In genomic region chr3:101484805-101485620, GRCh38 we compare ENCODE assay signal across 12 cellular contexts. TPM values are rescaled to one million over a fixed set of nuclear protein-coding genes. Genes with fewer than 3 reads are reported as not detected.
DNase-seq lines count a peak whose midpoint lies in the region; ATAC-seq and TF ChIP-seq lines count a peak whose summit lies in the region.
"Had no signal": no experiment of that assay in that cellular context is flagged by ENCODE, and none has a peak within 500 bp of the region (broad histone marks: within the 10 kb centered on the region; RNA-seq: fewer than 3 reads in every experiment).

No MANE protein-coding gene starts in this region.

- TF ChIP-seq CTCF in AG04449 (IDR thresholded peaks at IDR 0.05; ENCODE audit: insufficient read depth, low read length, missing control alignments) (no peak), H9 (conservative IDR thresholded peaks at IDR 0.05) (no peak), hepatocyte (IDR thresholded peaks at IDR 0.05; ENCODE audit: poor library complexity) (no peak), upper lobe of right lung (IDR thresholded peaks at IDR 0.05) (no peak), prostate gland (IDR thresholded peaks at IDR 0.05) (no peak)

- POLR2A ChIA-PET in AG04449 (lab: Yijun Ruan, JAX), result no interaction called here

- no CpG with 5 or more reads among the region's 8 CpGs for WGBS in H9 (ENCODE audit: extremely low coverage, insufficient read length, low lambda C conversion rate)
- WGBS in hepatocyte (ENCODE audit: low lambda C conversion rate, missing lambda C conversion rate), result 89% methylated on average over 8 of the region's 8 CpGs
- WGBS in prostate gland, result 91% methylated on average over 8 of the region's 8 CpGs

- H3K4me1 ChIP-seq in H9 (ENCODE audit: insufficient read depth, low read length) (no peaks in the 10 kb centered on the region; the same call in 1 of the 2 replicates), hepatocyte (ENCODE audit: insufficient read depth) (no peaks in the 10 kb centered on the region), upper lobe of right lung (no peaks in the 10 kb centered on the region), prostate gland (replicated peaks) (no peaks in the 10 kb centered on the region)
- H3K4me1 ChIP-seq: suprapubic skin had no signal

- no peaks in the 10 kb centered on the region for H3K23me2 ChIP-seq in H9 (ENCODE audit: insufficient read length, low read depth, low read length, poor library complexity, severe bottlenecking)

- no peaks in the 10 kb centered on the region for H3K36me3 ChIP-seq in hepatocyte (replicated peaks; ENCODE audit: insufficient read depth, low read depth)
- H3K36me3 ChIP-seq in upper lobe of right lung, result no peaks in the 10 kb centered on the region
- peaks cover 0 to 3% of the 10 kb centered on the region in 2 donors for H3K36me3 ChIP-seq in prostate gland

- no peak overlapping the region for H2BK5ac ChIP-seq in H9 (ENCODE audit: insufficient read length, low read length)

- no peak overlapping the region for H4K8ac ChIP-seq in H9 (replicated peaks; ENCODE audit: insufficient read length, low read depth, low read length)

- H3K4me3 Mint-ChIP-seq in H9, result no peak overlapping the region
- H3K4me3 Mint-ChIP-seq in stimulated activated naive CD8-positive, alpha-beta T cell treated with anti-CD3 and anti-CD28 coated beads, Interleukin-15, amount 100 ng/mL, for 72 hours, result no peak overlapping the region
- H3K4me3 Mint-ChIP-seq: activated CD4-positive, alpha-beta T cell treated with anti-CD3 and anti-CD28 coated beads, Interleukin-2, amount 10 ng/mL, durations not matched to agents 7 days and 5 days had no signal

- no peak for TF ChIP-seq POLR2A in prostate gland (IDR thresholded peaks at IDR 0.05)

- H3T11ph ChIP-seq in H9 (ENCODE audit: low read length), result no peak overlapping the region

- no peaks in the 10 kb centered on the region for H3K79me2 ChIP-seq in H9 (ENCODE audit: insufficient read depth, low read length)
- peaks cover 62% of the 10 kb centered on the region for H3K79me2 ChIP-seq in hepatocyte

- no peak overlapping the region for H2BK20ac ChIP-seq in H9 (ENCODE audit: low read depth, low read length, poor library complexity, severe bottlenecking)

- H3K23ac ChIP-seq in H9 (ENCODE audit: insufficient read length, low read depth, low read length), result no peak overlapping the region

- H3K56ac ChIP-seq in H9 (ENCODE audit: insufficient read length, low read depth, low read length), result no peak overlapping the region

- no peak overlapping the region for H2AK5ac ChIP-seq in H9 (ENCODE audit: insufficient read length, low read length)

- no peak overlapping the region for H3K18ac ChIP-seq in H9 (ENCODE audit: insufficient read length, low read depth, low read length)

- ATAC-seq in stimulated activated naive CD8-positive, alpha-beta T cell treated with anti-CD3 and anti-CD28 coated beads, Interleukin-15, amount 100 ng/mL, for 72 hours, result no peak
- no peak for ATAC-seq in upper lobe of right lung

- H3K27me3 ChIP-seq in H9 (ENCODE audit: insufficient read depth, low read length) (no peaks in the 10 kb centered on the region), hepatocyte (no peaks in the 10 kb centered on the region), upper lobe of right lung (no peaks in the 10 kb centered on the region), prostate gland (replicated peaks; ENCODE audit: insufficient read depth) (no peaks in the 10 kb centered on the region)
- H3K27me3 ChIP-seq: heart left ventricle, suprapubic skin had no signal

- H3K27ac ChIP-seq in H9 (ENCODE audit: insufficient read length, low read depth, low read length) (no peak overlapping the region), hepatocyte (no peak overlapping the region), upper lobe of right lung (no peak overlapping the region), prostate gland (no peak overlapping the region)
- H3K27ac ChIP-seq: heart left ventricle, suprapubic skin had no signal

- no peaks in the 10 kb centered on the region for H3K36me3 Mint-ChIP-seq in H9 (ENCODE audit: insufficient read depth in 1 of 3, low read depth in 3 of 3)

- H2BK12ac ChIP-seq in H9 (ENCODE audit: insufficient read length, low read depth, low read length), result no peak overlapping the region

- H3K14ac ChIP-seq in H9 (ENCODE audit: insufficient read depth, low read length), result no peak overlapping the region

- intact Hi-C loops in upper lobe of right lung (cut with DNase I), result no loop called here
- intact Hi-C loops in prostate gland (cut with DNase I), result no loop called here

- no peaks in the 10 kb centered on the region for H3K79me1 ChIP-seq in H9 (ENCODE audit: insufficient read depth, low read depth, low read length, poor library complexity, severe bottlenecking)

- H3K9me3 Mint-ChIP-seq in H9, result no peaks in the 10 kb centered on the region; a peak in 1 of 5 replicates
- H3K9me3 Mint-ChIP-seq in stimulated activated naive CD8-positive, alpha-beta T cell treated with anti-CD3 and anti-CD28 coated beads, Interleukin-15, amount 100 ng/mL, for 72 hours, result peaks cover 0 to 8% of the 10 kb centered on the region in 2 donors

- no peak overlapping the region for H3K4me2 ChIP-seq in H9 (ENCODE audit: insufficient read depth, insufficient read length, low read length)
- no peak overlapping the region for H3K4me2 ChIP-seq in hepatocyte

- H3K4ac ChIP-seq in H9 (ENCODE audit: low read depth, low read length), result no peak overlapping the region; the same call in 1 of the 2 replicates

- no peak overlapping the region for H2BK120ac ChIP-seq in H9 (ENCODE audit: low read depth, low read length, poor library complexity, severe bottlenecking)

- H3K27ac Mint-ChIP-seq in H9, result peak overlapping the region in 2 of 3 experiments; percentile 76 to 86; a peak in 4 of 7 replicates
- H3K27ac Mint-ChIP-seq in stimulated activated naive CD8-positive, alpha-beta T cell treated with anti-CD3 and anti-CD28 coated beads, Interleukin-15, amount 100 ng/mL, for 72 hours, result peak overlapping the region in 1 of 2 donors; percentile 1
- H3K27ac Mint-ChIP-seq: activated CD4-positive, alpha-beta T cell treated with anti-CD3 and anti-CD28 coated beads, Interleukin-2, amount 10 ng/mL, durations not matched to agents 7 days and 5 days had no signal

- no peaks in the 10 kb centered on the region for H4K20me1 ChIP-seq in H9 (ENCODE audit: control insufficient read depth, insufficient read depth, insufficient read length)
- no peaks in the 10 kb centered on the region for H4K20me1 ChIP-seq in hepatocyte (ENCODE audit: insufficient read depth, poor library complexity, severe bottlenecking)

- H2BK15ac ChIP-seq in H9 (ENCODE audit: low read depth, low read length), result no peak overlapping the region

- no peak overlapping the region for H2AFZ ChIP-seq in H9 (ENCODE audit: low read length)
- H2AFZ ChIP-seq in hepatocyte, result no peak overlapping the region

- no peak overlapping the region for H3K9ac ChIP-seq in H9 (ENCODE audit: extremely low read depth, insufficient read length, low read length)

- H3K27me3 Mint-ChIP-seq in H9 (ENCODE audit: low read depth), result no peaks in the 10 kb centered on the region
- no peaks in the 10 kb centered on the region for H3K27me3 Mint-ChIP-seq in stimulated activated naive CD8-positive, alpha-beta T cell treated with anti-CD3 and anti-CD28 coated beads, Interleukin-15, amount 100 ng/mL, for 72 hours
- H3K27me3 Mint-ChIP-seq: activated CD4-positive, alpha-beta T cell treated with anti-CD3 and anti-CD28 coated beads, Interleukin-2, amount 10 ng/mL, durations not matched to agents 7 days and 5 days had no signal

- H3K4me3 ChIP-seq in AG04449 (ENCODE audit: low read depth, low read length) (no peak overlapping the region), hepatocyte (no peak overlapping the region), upper lobe of right lung (no peak overlapping the region), prostate gland (no peak overlapping the region)
- H3K4me3 ChIP-seq: heart left ventricle, suprapubic skin had no signal

- H3K9me2 ChIP-seq in hepatocyte (replicated peaks; ENCODE audit: insufficient read depth), result no peaks in the 10 kb centered on the region

- H3K9me3 ChIP-seq in H9 (ENCODE audit: control insufficient read depth, low read depth, low read length), result no peaks in the 10 kb centered on the region
- no peaks in the 10 kb centered on the region for H3K9me3 ChIP-seq in hepatocyte (ENCODE audit: low read depth)
- no peaks in the 10 kb centered on the region for H3K9me3 ChIP-seq in upper lobe of right lung
- no peaks in the 10 kb centered on the region for H3K9me3 ChIP-seq in prostate gland
- H3K9me3 ChIP-seq: suprapubic skin had no signal

- DNase-seq in AG04449 (ENCODE audit: low read depth, low spot score), result peak; percentile 14
- DNase-seq in H9, result no peak
- DNase-seq in amniotic epithelial cell (ENCODE audit: low read depth), result peak; percentile 69
- peak; percentile 8 for DNase-seq in hepatocyte (ENCODE audit: low spot score)
- DNase-seq in NCI-H1694 (lab: John Stamatoyannopoulos, UW), result no peak
- DNase-seq in stimulated activated naive CD8-positive, alpha-beta T cell treated with anti-CD3 and anti-CD28 coated beads, Interleukin-15, amount 100 ng/mL, for 72 hours, result no peak
- no peak for DNase-seq in upper lobe of right lung
- no peak for DNase-seq in prostate gland (ENCODE audit: low spot score)
- DNase-seq: activated CD4-positive, alpha-beta T cell treated with anti-CD3 and anti-CD28 coated beads, Interleukin-2, amount 10 ng/mL, durations not matched to agents 7 days and 5 days; heart left ventricle; SIG-M5 had no signal

- H3K4me1 Mint-ChIP-seq in H9, result peaks cover 22 to 24% of the 10 kb centered on the region in 2 experiments
- peaks cover 61% of the 10 kb centered on the region for H3K4me1 Mint-ChIP-seq in stimulated activated naive CD8-positive, alpha-beta T cell treated with anti-CD3 and anti-CD28 coated beads, Interleukin-15, amount 100 ng/mL, for 72 hours

- CTCF ChIA-PET in AG04449 (lab: Yijun Ruan, JAX), result no interaction called here

- no peak overlapping the region for H4K91ac ChIP-seq in H9 (ENCODE audit: insufficient read length, low read depth, low read length)

- H4K5ac ChIP-seq in H9 (ENCODE audit: insufficient read length, low read depth, low read length), result no peak overlapping the region

RNA-seq across cellular contexts. Expression of gene SENP7, which starts 28.0 kb away (rescaled TPM):
- total RNA-seq in H9 (2021), result 8.0 and 8.4 TPM in 2 replicates
- 32.4 and 40.9 TPM in 2 replicates for total RNA-seq in hepatocyte
- polyA plus RNA-seq in hepatocyte, result 7.7 and 10.1 TPM in 2 replicates
- 20.0 TPM for total RNA-seq in upper lobe of right lung
- total RNA-seq in prostate gland, result 10 to 100 TPM; 16.4 to 22.7 TPM

Comparison
In these comparisons a context has a peak if more than half of its experiments do, and no peak if none do; other contexts are left out.
1. DNase-seq: peak in AG04449 (single experiment), amniotic epithelial cell (single experiment) and hepatocyte (single experiment); none in H9 (single experiment), NCI-H1694 (single experiment), stimulated activated naive CD8-positive, alpha-beta T cell treated with anti-CD3 and anti-CD28 coated beads, Interleukin-15, amount 100 ng/mL, for 72 hours (0 of 2), upper lobe of right lung (single experiment) and prostate gland (single experiment).